ENCODE assay signal across 18 cellular contexts in the genomic region with DNA sequence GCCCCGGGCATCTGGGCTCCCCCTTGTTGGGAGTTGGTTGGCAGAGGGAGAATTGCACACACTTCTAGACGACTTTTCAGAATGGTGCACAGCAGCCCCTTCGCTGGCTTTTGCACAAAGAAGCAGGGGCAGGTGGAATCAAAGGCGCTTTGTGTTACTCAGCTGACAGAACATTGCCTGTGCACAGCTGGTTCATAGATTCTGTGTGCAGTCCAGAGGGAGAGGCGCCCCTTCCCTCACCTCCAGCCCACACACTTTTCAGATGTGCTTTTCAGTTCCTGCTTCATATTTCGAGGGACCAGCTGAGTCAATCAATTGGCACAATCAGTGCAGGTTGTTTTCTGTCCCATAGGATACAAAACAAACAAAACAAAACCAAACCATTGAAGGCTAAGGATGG.
DNase-seq lines count a peak whose midpoint lies in the region; ATAC-seq and TF ChIP-seq lines count a peak whose summit lies in the region.
"Had no signal": no experiment of that assay in that cellular context is flagged by ENCODE, and none has a peak within 500 bp of the region (broad histone marks: within the 10 kb centered on the region; RNA-seq: fewer than 3 reads in every experiment).

No MANE protein-coding gene starts in this region.

- H3K27me3 ChIP-seq in hepatocyte = no peaks in the 10 kb centered on the region
- no peaks in the 10 kb centered on the region for H3K27me3 ChIP-seq in CD4-positive, alpha-beta memory T cell (ENCODE audit: insufficient read depth, low read length)
- H3K27me3 ChIP-seq: brain microvascular endothelial cell, right atrium auricular region had no signal

- 90% methylated on average over 6 of the region's 6 CpGs for WGBS in hepatocyte (ENCODE audit: low lambda C conversion rate, missing lambda C conversion rate)

- no peak overlapping the region for H3K4me3 Mint-ChIP-seq in brain
- H3K4me3 Mint-ChIP-seq in CD4-positive, alpha-beta memory T cell = no peak overlapping the region
- H3K4me3 Mint-ChIP-seq: activated naive CD4-positive, alpha-beta T cell treated with anti-CD3 and anti-CD28 coated beads for 36 hours; CD8-positive, alpha-beta memory T cell; T-helper 2 cell treated with Interferon-gamma antibody and Interleukin-4, amounts not matched to agents 5 μg/mL and 100 μg/mL, for 36 hours had no signal

- CTCF ChIA-PET in GM10248 (lab: Yijun Ruan, JAX) = interaction anchor here (0.8 kb wide), 1 partner anchor 17 kb away, joined by 3 read pairs; no protein-coding TSS in a partner anchor
- CTCF ChIA-PET in CD4-positive, alpha-beta memory T cell (lab: Charles Lee; ENCODE audit: partially characterized antibody) = no interaction called here

- no peaks in the 10 kb centered on the region for H3K9me3 ChIP-seq in hepatocyte (ENCODE audit: low read depth)
- H3K9me3 ChIP-seq in CD4-positive, alpha-beta memory T cell (ENCODE audit: control insufficient read depth in 1 of 2, low read length in 2 of 2) = no peaks in the 10 kb centered on the region
- H3K9me3 ChIP-seq: right atrium auricular region had no signal

- H3K79me2 ChIP-seq in hepatocyte = no peaks in the 10 kb centered on the region

- no peak overlapping the region for H2AFZ ChIP-seq in hepatocyte
- H2AFZ ChIP-seq: GM23248 had no signal

- no peaks in the 10 kb centered on the region for H3K36me3 ChIP-seq in hepatocyte (replicated peaks; ENCODE audit: insufficient read depth, low read depth)
- H3K36me3 ChIP-seq in CD4-positive, alpha-beta memory T cell (ENCODE audit: insufficient read depth, low read length) = no peaks in the 10 kb centered on the region
- H3K36me3 ChIP-seq: brain microvascular endothelial cell had no signal

- H3K27ac Mint-ChIP-seq in brain = peak overlapping the region in 4 of 5 experiments; percentile 35 to 87 (median 60)
- no peak overlapping the region for H3K27ac Mint-ChIP-seq in CD4-positive, alpha-beta memory T cell
- H3K27ac Mint-ChIP-seq: activated naive CD4-positive, alpha-beta T cell treated with anti-CD3 and anti-CD28 coated beads for 36 hours; CD8-positive, alpha-beta memory T cell; T-helper 2 cell treated with Interferon-gamma antibody and Interleukin-4, amounts not matched to agents 5 μg/mL and 100 μg/mL, for 36 hours had no signal

- ATAC-seq in GM19025 (IDR thresholded peaks at IDR 0.05; ENCODE audit: low read depth, unreplicated experiment) (peak; percentile 62), HG03039 (IDR thresholded peaks at IDR 0.05; ENCODE audit: unreplicated experiment) (peak; percentile 53)

- POLR2A ChIA-PET in GM10248 (lab: Yijun Ruan, JAX) = no interaction called here
- POLR2A ChIA-PET in CD4-positive, alpha-beta memory T cell (lab: Charles Lee; ENCODE audit: partially characterized antibody) = no interaction called here

- peaks cover 7% of the 10 kb centered on the region for H3K27me3 Mint-ChIP-seq in brain
- H3K27me3 Mint-ChIP-seq in CD4-positive, alpha-beta memory T cell = no peaks in the 10 kb centered on the region

- no peaks in the 10 kb centered on the region for H3K9me3 Mint-ChIP-seq in brain
- peaks cover 0 to 8% (median 0%) of the 10 kb centered on the region in 8 donors for H3K9me3 Mint-ChIP-seq in CD4-positive, alpha-beta memory T cell
- H3K9me3 Mint-ChIP-seq: activated naive CD4-positive, alpha-beta T cell treated with anti-CD3 and anti-CD28 coated beads for 36 hours; T-helper 2 cell treated with Interferon-gamma antibody and Interleukin-4, amounts not matched to agents 5 μg/mL and 100 μg/mL, for 36 hours had no signal

- intact Hi-C loops in CD4-positive, alpha-beta memory T cell (cut with micrococcal nuclease) = loop anchor here (1.0 kb wide), 1 partner anchor 45 kb away; no protein-coding TSS in a partner anchor

- no peaks in the 10 kb centered on the region for H4K20me1 ChIP-seq in hepatocyte (ENCODE audit: insufficient read depth, poor library complexity, severe bottlenecking)

- H3K27ac ChIP-seq in hepatocyte = no peak overlapping the region
- H3K27ac ChIP-seq in CD4-positive, alpha-beta memory T cell (ENCODE audit: low read depth, low read length) = no peak overlapping the region
- H3K27ac ChIP-seq: brain microvascular endothelial cell, GM23248, right atrium auricular region had no signal

- TF ChIP-seq CTCF in GM10248 (IDR thresholded peaks at IDR 0.05; ENCODE audit: control extremely low read depth, extremely low read depth, low read depth, missing control alignments) = no peak
- TF ChIP-seq CTCF in brain (conservative IDR thresholded peaks at IDR 0.05) = no peak
- no peak for TF ChIP-seq CTCF in hepatocyte (IDR thresholded peaks at IDR 0.05; ENCODE audit: poor library complexity)

- no peak overlapping the region for H3K4me3 ChIP-seq in hepatocyte
- H3K4me3 ChIP-seq in CD4-positive, alpha-beta memory T cell (ENCODE audit: low read length in 2 of 2) = no peak overlapping the region
- H3K4me3 ChIP-seq: GM23248, right atrium auricular region had no signal

- no peaks in the 10 kb centered on the region for H3K9me2 ChIP-seq in hepatocyte (replicated peaks; ENCODE audit: insufficient read depth)

- no peak overlapping the region for H3K4me2 ChIP-seq in hepatocyte

- peaks cover 61% of the 10 kb centered on the region for H3K4me1 Mint-ChIP-seq in brain
- H3K4me1 Mint-ChIP-seq in CD4-positive, alpha-beta memory T cell = peaks cover 0 to 2% (median 0%) of the 10 kb centered on the region in 4 donors
- H3K4me1 Mint-ChIP-seq: CD8-positive, alpha-beta memory T cell had no signal

- peak; percentile 42 for DNase-seq in GM10248 (ENCODE audit: extremely low spot score)
- DNase-seq in hepatocyte (ENCODE audit: low spot score) = no peak
- no peak for DNase-seq in DMS79 treated with DMSO at 0.1 percent for 48 hours (lab: John Stamatoyannopoulos, UW)
- no peak for DNase-seq in CD4-positive, alpha-beta memory T cell
- DNase-seq in activated effector memory CD4-positive, alpha-beta T cell treated with Interleukin-2 at 50 U/mL for 16 hours = no peak
- DNase-seq: activated CD8-positive, alpha-beta memory T cell treated with anti-CD3 and anti-CD28 coated beads, Interleukin-2, amount 50 U/mL, for 4 hours; activated naive CD4-positive, alpha-beta T cell treated with anti-CD3 and anti-CD28 coated beads for 36 hours; brain microvascular endothelial cell; CD8-positive, alpha-beta memory T cell; dermis blood vessel endothelial cell; KBM-7; NCI-H1048 had no signal

- H3K36me3 Mint-ChIP-seq in brain = peaks cover 18% of the 10 kb centered on the region
- H3K36me3 Mint-ChIP-seq in CD4-positive, alpha-beta memory T cell = peaks cover 3 to 23% of the 10 kb centered on the region in 2 donors

- no peaks in the 10 kb centered on the region for H3K4me1 ChIP-seq in hepatocyte (ENCODE audit: insufficient read depth)
- H3K4me1 ChIP-seq in CD4-positive, alpha-beta memory T cell (ENCODE audit: insufficient read depth, low read length) = no peaks in the 10 kb centered on the region
- H3K4me1 ChIP-seq: right atrium auricular region had no signal

Comparison
In these comparisons a context has a peak if more than half of its experiments do, and no peak if none do; other contexts are left out.
1. H3K27ac Mint-ChIP-seq: peak in brain (4 of 5); none in CD4-positive, alpha-beta memory T cell (0 of 7).